ENCODE assay signal across 22 cellular contexts in the genomic region with DNA sequence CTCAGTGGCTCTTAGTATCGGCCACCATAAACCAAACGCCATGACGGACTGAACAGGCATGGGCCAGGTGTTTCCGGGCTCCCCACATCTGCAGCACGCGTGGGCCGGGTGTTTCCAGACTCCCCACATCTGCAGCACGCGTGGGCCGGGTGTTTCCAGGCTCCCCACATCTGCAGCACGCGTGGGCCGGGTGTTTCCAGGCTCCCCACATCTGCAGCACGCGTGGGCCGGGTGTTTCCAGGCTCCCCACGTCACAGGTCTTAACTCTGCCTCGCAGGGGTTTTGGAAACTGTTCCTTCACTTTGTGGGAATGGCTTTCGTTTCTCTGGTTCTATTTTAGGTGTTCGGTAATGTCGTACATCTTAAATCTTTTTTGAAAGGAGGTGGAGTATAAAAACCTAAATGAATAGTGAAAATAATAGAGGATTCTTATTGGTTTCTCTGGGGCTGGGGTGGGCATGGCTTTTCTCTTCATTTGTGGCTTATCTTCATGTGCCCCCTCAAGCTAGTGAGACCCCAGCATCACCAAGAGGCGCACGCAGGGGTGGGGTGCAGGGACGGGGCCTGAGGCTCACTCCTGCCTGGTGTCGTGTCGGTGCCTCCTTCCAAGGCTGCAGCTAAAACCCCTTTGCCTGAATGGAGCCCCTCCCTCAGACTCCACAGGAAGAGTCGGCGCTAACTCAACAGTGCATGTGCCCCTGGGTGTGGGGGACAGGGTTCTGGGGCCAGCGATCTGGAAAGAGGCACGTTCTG.
"Had no signal": no experiment of that assay in that cellular context is flagged by ENCODE, and none has a peak within 500 bp of the region (broad histone marks: within the 10 kb centered on the region; RNA-seq: fewer than 3 reads in every experiment).

No MANE protein-coding gene starts in this region.

- DNase-seq: activated CD4-positive, alpha-beta T cell treated with anti-CD3 and anti-CD28 coated beads, Interleukin-2, amount 10 ng/mL, durations not matched to agents 24 days and 14 days; activated CD8-positive, alpha-beta memory T cell treated with anti-CD3 and anti-CD28 coated beads, Interleukin-2, amount 50 U/mL, for 4 hours; activated T-cell treated with anti-CD3 and anti-CD28 coated beads, Interleukin-2, amount 50 U/mL, for 4 hours; adrenal gland; erythroblast; foreskin melanocyte; hypothalamus; islet precursor cell; mammary epithelial cell; midbrain; occipital lobe; retina; stimulated activated CD4-positive, alpha-beta T cell treated with anti-CD3 and anti-CD28 coated beads, Interleukin-2, amount 100 ng/mL, for 24 hours; stimulated activated naive CD4-positive, alpha-beta T cell treated with Interleukin-2 at 50 U/mL for 16 hours; T-helper 1 cell; T1000; transverse colon had no signal

- H3K27me3 ChIP-seq: adrenal gland, cardiac muscle cell, transverse colon, vagina had no signal

- H3K27me3 Mint-ChIP-seq: activated CD4-positive, alpha-beta T cell treated with anti-CD3 and anti-CD28 coated beads, Interleukin-2, amount 10 ng/mL, durations not matched to agents 24 days and 14 days had no signal

- H3K4me3 Mint-ChIP-seq: activated CD4-positive, alpha-beta T cell treated with anti-CD3 and anti-CD28 coated beads, Interleukin-2, amount 10 ng/mL, durations not matched to agents 24 days and 14 days; activated T-cell treated with anti-CD3 and anti-CD28 coated beads, Interleukin-2, amount 50 U/mL, for 4 hours; nephron had no signal

- H3K9me3 Mint-ChIP-seq: activated CD4-positive, alpha-beta T cell treated with anti-CD3 and anti-CD28 coated beads, Interleukin-2, amount 10 ng/mL, durations not matched to agents 24 days and 14 days; activated naive CD4-positive, alpha-beta T cell treated with anti-CD3 and anti-CD28 coated beads, Interleukin-2, amount 50 U/mL, for 72 hours; activated T-cell treated with anti-CD3 and anti-CD28 coated beads, Interleukin-2, amount 50 U/mL, for 4 hours; nephron had no signal

- H3K9me3 ChIP-seq: adrenal gland, left lung, transverse colon, vagina had no signal

- H3K4me1 Mint-ChIP-seq: activated CD4-positive, alpha-beta T cell treated with anti-CD3 and anti-CD28 coated beads, Interleukin-2, amount 10 ng/mL, durations not matched to agents 24 days and 14 days had no signal

- H3K27ac Mint-ChIP-seq: activated CD4-positive, alpha-beta T cell treated with anti-CD3 and anti-CD28 coated beads, Interleukin-2, amount 10 ng/mL, durations not matched to agents 24 days and 14 days; nephron had no signal

- H3K4me1 ChIP-seq: adrenal gland, left lung, transverse colon, vagina had no signal

- H3K36me3 Mint-ChIP-seq: activated naive CD4-positive, alpha-beta T cell treated with anti-CD3 and anti-CD28 coated beads, Interleukin-2, amount 50 U/mL, for 72 hours had no signal

- H3K4me3 ChIP-seq: adrenal gland, cardiac muscle cell, left lung, transverse colon, vagina had no signal

- H3K27ac ChIP-seq: adrenal gland, cardiac muscle cell, left lung, transverse colon, vagina had no signal

- ATAC-seq: activated naive CD4-positive, alpha-beta T cell treated with anti-CD3 and anti-CD28 coated beads, Interleukin-2, amount 50 U/mL, for 72 hours; activated T-cell treated with anti-CD3 and anti-CD28 coated beads, Interleukin-2, amount 50 U/mL, for 4 hours; left lung had no signal

- H3K36me3 ChIP-seq: adrenal gland, cardiac muscle cell, left lung, transverse colon, vagina had no signal
